In the genomic region with DNA sequence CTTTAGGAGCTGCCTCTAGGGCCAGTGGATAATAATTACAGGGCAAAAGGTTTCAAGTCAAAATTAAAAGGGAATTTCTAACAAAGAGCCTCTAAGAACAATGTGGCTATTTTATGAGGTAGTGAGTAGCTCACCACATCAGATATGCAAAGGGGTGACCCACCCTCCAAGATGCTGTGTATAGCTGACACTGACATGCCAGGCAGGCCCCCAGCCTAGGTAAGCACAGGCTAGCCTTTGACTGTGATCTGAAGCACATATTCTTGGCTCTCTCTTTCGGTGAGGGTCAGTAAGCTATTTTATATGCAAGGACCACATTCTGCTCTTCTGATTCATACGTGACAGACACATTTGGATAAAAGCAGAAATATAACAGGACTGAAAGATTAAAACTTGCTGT, we compare ENCODE assay signal across 18 cellular contexts. TPM values are rescaled to one million over a fixed set of nuclear protein-coding genes. Genes with fewer than 3 reads are reported as not detected.
"Had no signal": no experiment of that assay in that cellular context is flagged by ENCODE, and none has a peak within 500 bp of the region (broad histone marks: within the 10 kb centered on the region; RNA-seq: fewer than 3 reads in every experiment).

No MANE protein-coding gene starts in this region.

- FAIRE-seq: TTC549, urothelium cell line had no signal

- H3K4me3 ChIP-seq: coronary artery, lower lobe of right lung, sigmoid colon, spleen had no signal

- ATAC-seq: activated CD4-positive, alpha-beta T cell treated with anti-CD3 and anti-CD28 coated beads for 36 hours; lower lobe of right lung; natural killer cell treated with Interleukin-12 subunit alpha and Interleukin-12 subunit beta and Interleukin-15 and Interleukin-18, amount 100 ng/mL, for 72 hours; WTC11 had no signal

- H3K9me3 ChIP-seq: lower lobe of right lung, sigmoid colon, spleen had no signal

- H3K27ac ChIP-seq: coronary artery, lower lobe of right lung, sigmoid colon, spleen had no signal

- H3K36me3 ChIP-seq: lower lobe of right lung, sigmoid colon, spleen had no signal

- DNase-seq: activated CD4-positive, alpha-beta T cell treated with anti-CD3 and anti-CD28 coated beads for 36 hours; activated CD4-positive, alpha-beta T cell treated with anti-CD3 and anti-CD28 coated beads, Interleukin-2, amount 50 U/mL, for 48 hours; activated gamma-delta T cell; amygdala; foreskin melanocyte; glutamatergic neuron; hippocampal formation; islet precursor cell; lower lobe of right lung; sigmoid colon; spleen; stimulated activated CD8-positive, alpha-beta memory T cell treated with anti-CD3 and anti-CD28 coated beads, Interleukin-4, amount 100 ng/mL, for 48 hours; stimulated activated naive CD4-positive, alpha-beta T cell had no signal

RNA-seq across cellular contexts. Expression of a gene that starts 2.8 kb away (rescaled TPM):
- total RNA-seq: activated CD4-positive, alpha-beta T cell treated with anti-CD3 and anti-CD28 coated beads for 36 hours; natural killer cell treated with Interleukin-12 subunit alpha and Interleukin-12 subunit beta and Interleukin-15 and Interleukin-18, amount 100 ng/mL, for 72 hours had no signal
